ENCODE assay signal across 8 cellular contexts in the genomic region with DNA sequence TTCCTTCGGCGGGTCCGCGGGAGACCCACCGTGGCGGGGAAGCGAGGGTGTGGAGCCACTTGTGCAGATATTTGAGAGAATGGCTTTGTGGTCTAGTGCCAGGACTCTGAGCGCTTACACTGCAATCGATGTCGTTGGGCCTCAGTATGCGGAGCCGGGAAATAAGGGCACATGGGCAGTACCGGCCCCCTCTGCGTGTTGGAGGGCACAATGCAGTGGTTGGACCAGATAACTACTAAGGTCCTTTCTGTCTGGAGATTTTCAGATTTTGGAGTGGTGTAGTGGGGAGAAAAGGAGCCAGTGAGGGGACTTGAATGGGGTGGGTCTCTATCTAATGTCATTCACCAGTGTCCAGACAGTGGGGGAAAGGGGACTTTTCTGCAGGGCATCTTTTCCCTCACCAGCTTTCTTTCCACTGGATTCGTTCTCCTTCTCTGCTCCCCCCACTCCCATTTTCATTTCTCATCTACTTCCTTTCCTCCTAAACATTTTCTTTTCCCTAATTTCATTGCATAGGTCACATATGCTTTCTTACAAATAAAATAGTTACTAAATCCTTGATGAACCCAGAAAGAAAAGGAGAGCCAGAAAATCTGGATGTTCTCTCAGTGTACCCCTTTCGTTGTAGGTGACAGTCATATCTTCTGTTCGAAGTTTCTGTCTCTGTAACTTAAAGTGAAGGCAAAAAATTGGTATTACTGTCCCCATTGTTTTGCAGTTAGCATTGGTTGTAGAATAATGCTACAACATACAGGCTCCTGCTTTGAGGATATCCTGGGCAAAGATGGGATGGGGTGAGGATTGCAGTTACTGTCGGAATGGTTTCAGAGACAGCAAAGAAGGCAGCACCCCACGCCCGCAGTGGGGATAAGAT. TPM values are rescaled to one million over a fixed set of nuclear protein-coding genes. Genes with fewer than 3 reads are reported as not detected.
DNase-seq lines count a peak whose midpoint lies in the region; ATAC-seq and TF ChIP-seq lines count a peak whose summit lies in the region.

No MANE protein-coding gene starts in this region.

- peak overlapping the region; percentile 96 for H3K4me2 ChIP-seq in DOHH2 (ENCODE audit: low read length)

- TF ChIP-seq POLR2A in body of pancreas (IDR thresholded peaks at IDR 0.05): peak in 1 of 3 donors; percentile 12

- H3K36me3 ChIP-seq in DOHH2 (ENCODE audit: control insufficient read depth, low read length) (no peaks in the 10 kb centered on the region), body of pancreas (replicated peaks in 1 of 2; ENCODE audit: insufficient read depth in 1 of 2, low read depth in 2 of 2) (no peaks in the 10 kb centered on the region), mesodermal cell (ENCODE audit: control insufficient read depth, insufficient read depth, low read length) (peaks cover 20% of the 10 kb centered on the region)

- H3K36me3 Mint-ChIP-seq in IgD-negative memory B cell: no peaks in the 10 kb centered on the region

- no peaks in the 10 kb centered on the region for H3K79me2 ChIP-seq in DOHH2 (ENCODE audit: control insufficient read depth, low read length)

- H3K27me3 Mint-ChIP-seq in IgD-negative memory B cell: peaks cover 36% of the 10 kb centered on the region

- WGBS in body of pancreas, 2 donors: 24 to 35% methylated on average over 13 to 20 of the region's 20 CpGs
- WGBS in mesodermal cell (ENCODE audit: insufficient coverage in 2 of 2), 2 experiments: 19 to 28% methylated on average over 10 to 15 of the region's 20 CpGs

- TF ChIP-seq CTCF in DOHH2 (IDR thresholded peaks at IDR 0.05; ENCODE audit: low read depth, low read length, poor library complexity, severe bottlenecking): no peak
- no peak for TF ChIP-seq CTCF in body of pancreas (IDR thresholded peaks at IDR 0.05)

- peaks cover 20% of the 10 kb centered on the region for H3K4me1 ChIP-seq in DOHH2 (ENCODE audit: control insufficient read depth, low read length)
- H3K4me1 ChIP-seq in body of pancreas: peaks cover 52% of the 10 kb centered on the region
- peaks cover 63% of the 10 kb centered on the region for H3K4me1 ChIP-seq in mesodermal cell (ENCODE audit: control insufficient read depth, insufficient read depth, low read length, poor library complexity, severe bottlenecking)

- DNase-seq in body of pancreas: peak in 2 of 4 donors; percentile 34 to 53
- DNase-seq in NCI-H1436 (lab: John Stamatoyannopoulos, UW): no peak

- H3K4me1 Mint-ChIP-seq in IgD-negative memory B cell: peaks cover 17 to 20% (median 18%) of the 10 kb centered on the region in 3 donors

- no peaks in the 10 kb centered on the region for H3K9me2 ChIP-seq in DOHH2 (replicated peaks; ENCODE audit: control insufficient read depth, low read length)

- H3K27ac ChIP-seq in DOHH2 (ENCODE audit: low read depth, low read length) (no peak overlapping the region), body of pancreas (peak overlapping the region; percentile 98 to 99 (median 98)), mesodermal cell (ENCODE audit: low read depth, low read length, severe bottlenecking) (peak overlapping the region; percentile 97)

- H4K20me1 ChIP-seq in DOHH2 (ENCODE audit: control insufficient read depth, insufficient read depth, low read depth, low read length): peaks cover 3% of the 10 kb centered on the region; the same call in 1 of the 2 replicates

- peak overlapping the region; percentile 80 to 99 (median 96) for H3K4me3 Mint-ChIP-seq in IgD-negative memory B cell

- no peaks in the 10 kb centered on the region for H3F3A ChIP-seq in DOHH2 (ENCODE audit: control insufficient read depth, insufficient read depth)

- H3K4me3 ChIP-seq in DOHH2 (ENCODE audit: low read length) (peak overlapping the region; percentile 77), body of pancreas (peak overlapping the region; percentile 31 to 73), mesodermal cell (ENCODE audit: extremely low read depth, insufficient read depth, low read length, poor library complexity, severe bottlenecking) (peak overlapping the region; percentile 84)

- H3K9me3 ChIP-seq in DOHH2 (ENCODE audit: control insufficient read depth, insufficient read depth, low read length): no peaks in the 10 kb centered on the region
- H3K9me3 ChIP-seq in body of pancreas: no peaks in the 10 kb centered on the region
- no peaks in the 10 kb centered on the region for H3K9me3 ChIP-seq in mesodermal cell (ENCODE audit: control insufficient read depth, low read length)

- no peaks in the 10 kb centered on the region for H3K9me3 Mint-ChIP-seq in IgD-negative memory B cell

- H3K27me3 ChIP-seq in DOHH2 (ENCODE audit: control insufficient read depth, low read length) (peaks cover 73% of the 10 kb centered on the region), body of pancreas (no peaks in the 10 kb centered on the region)

- no peak overlapping the region for H3K27ac Mint-ChIP-seq in IgD-negative memory B cell

- intact Hi-C loops in body of pancreas (cut with DNase I): no loop called here

- ATAC-seq in body of pancreas: no peak
- no peak for ATAC-seq in HG03342 (IDR thresholded peaks at IDR 0.05; ENCODE audit: unreplicated experiment)
- no peak for ATAC-seq in HG02852 (IDR thresholded peaks at IDR 0.05; ENCODE audit: unreplicated experiment)
- no peak for ATAC-seq in GM18519 (IDR thresholded peaks at IDR 0.05; ENCODE audit: low FRiP score, unreplicated experiment)

RNA-seq across cellular contexts. Expression of gene ATF3, which starts 1.4 kb away (rescaled TPM):
- 0.73 TPM for polyA plus RNA-seq in IgD-negative memory B cell
- total RNA-seq in body of pancreas: 10 to 100 TPM in 1 of 2 donors, 1 to 10 TPM in 1; 8.6 to 27.0 TPM
- polyA plus RNA-seq in mesodermal cell (2013, experiment 1 of 2): 36.3 TPM
- polyA plus RNA-seq in mesodermal cell (2013, experiment 2 of 2): 47.8 TPM
